In genomic region chr5:106134549-106134948, GRCh38 we compare ENCODE assay signal across 23 cellular contexts.
"Had no signal": no experiment of that assay in that cellular context is flagged by ENCODE, and none has a peak within 500 bp of the region (broad histone marks: within the 10 kb centered on the region; RNA-seq: fewer than 3 reads in every experiment).

No MANE protein-coding gene starts in this region.

- H3K4me3 ChIP-seq: MG63, SJSA1 had no signal

- H3K27ac Mint-ChIP-seq: T-cell; T-helper 1 cell treated with Interleukin-12 subunit alpha and Interleukin-12 subunit beta and Interleukin-4 antibody, amounts not matched to agents 30 μg/mL and 1 μg/mL, for 36 hours had no signal

- H3K9me3 ChIP-seq: MG63, SJSA1 had no signal

- H3K9me3 Mint-ChIP-seq: T-helper 1 cell treated with Interleukin-12 subunit alpha and Interleukin-12 subunit beta and Interleukin-4 antibody, amounts not matched to agents 30 μg/mL and 1 μg/mL, for 36 hours had no signal

- DNase-seq: Karpas-422, KBM-7, MG63, NCI-H1092, NCI-H1105 treated with DMSO at 0.1 percent for 48 hours, NCI-H1417 treated with DMSO at 0.1 percent for 48 hours, NCI-H146, NCI-H1694 treated with DMSO at 0.1 percent for 48 hours, NCI-H1930, NCI-H2081, NCI-H2107, NCI-H345, NCI-H446 treated with DMSO at 0.1 percent for 48 hours, NCI-H510A treated with DMSO at 0.1 percent for 48 hours, NCI-H526, NCI-H748 treated with DMSO at 0.1 percent for 48 hours, Right ventricle myocardium superior, RPMI8226, SIG-M5, SW 1271, T-cell had no signal

- H3K27me3 Mint-ChIP-seq: T-cell had no signal

- H3K36me3 Mint-ChIP-seq: T-cell had no signal

- H3K4me1 Mint-ChIP-seq: T-cell had no signal

- H3K36me3 ChIP-seq: MG63, SJSA1 had no signal

- ATAC-seq: T-cell had no signal

- H3K27ac ChIP-seq: SJSA1 had no signal

- H3K27me3 ChIP-seq: MG63, SJSA1 had no signal

- H3K4me1 ChIP-seq: SJSA1 had no signal

- H3K4me3 Mint-ChIP-seq: T-cell; T-helper 1 cell treated with Interleukin-12 subunit alpha and Interleukin-12 subunit beta and Interleukin-4 antibody, amounts not matched to agents 30 μg/mL and 1 μg/mL, for 36 hours had no signal
